In genomic region chr2:238720232-238720672, GRCh38 we compare ENCODE assay signal across 8 cellular contexts.
DNase-seq lines count a peak whose midpoint lies in the region; ATAC-seq lines count a peak whose summit lies in the region.

No MANE protein-coding gene starts in this region.

- ATAC-seq in GM18867 (IDR thresholded peaks at IDR 0.05; ENCODE audit: unreplicated experiment) (no peak), GM21390 (IDR thresholded peaks at IDR 0.05; ENCODE audit: unreplicated experiment) (no peak)

- peak; percentile 33 to 35 for DNase-seq in activated CD4-positive, alpha-beta T cell treated with anti-CD3 and anti-CD28 coated beads for 24 hours (ENCODE audit: low read depth in 2 of 2)
- no peak for DNase-seq in activated CD4-positive, alpha-beta T cell treated with anti-CD3 and anti-CD28 coated beads for 1 hour
- DNase-seq in NCI-H460 (ENCODE audit: extremely low read depth, low read depth) (peak; percentile 26), activated T-cell treated with anti-CD3 and anti-CD28 coated beads for 4 hours (peak; percentile 27), germinal center (ENCODE audit: low spot score) (peak; percentile 79)
- DNase-seq in stimulated activated CD4-positive, alpha-beta T cell treated with anti-CD3 and anti-CD28 coated beads, Interleukin-12 subunit alpha, Interleukin-12 subunit beta, amount 100 ng/mL, for 4 hours: peak; percentile 48
